Comparison of ENCODE assay signal across 24 cellular contexts in genomic region chr3:37542286-37542685, GRCh38.
"Had no signal": no experiment of that assay in that cellular context is flagged by ENCODE, and none has a peak within 500 bp of the region (broad histone marks: within the 10 kb centered on the region; RNA-seq: fewer than 3 reads in every experiment).

No MANE protein-coding gene starts in this region.

- H3K4me3 ChIP-seq: SJSA1, SK-N-MC had no signal

- H3K27ac ChIP-seq: HL-60, SJSA1, SK-N-MC had no signal

- FAIRE-seq: HTR-8/SVneo, RCC 7860 had no signal

- H3K9me3 ChIP-seq: SJSA1 had no signal

- H3K27me3 ChIP-seq: SJSA1 had no signal

- H3K4me1 ChIP-seq: SJSA1 had no signal

- H3K36me3 ChIP-seq: SJSA1 had no signal

- DNase-seq: KBM-7, MV-4-11, NCI-H1048, NCI-H1105, NCI-H1417, NCI-H1436 treated with DMSO at 0.1 percent for 48 hours, NCI-H1694, NCI-H187 treated with DMSO at 0.1 percent for 48 hours, NCI-H2081, NCI-H2107, NCI-H2227 treated with DMSO at 0.1 percent for 48 hours, NCI-H446, NCI-H510A, NCI-H524 treated with DMSO at 0.1 percent for 48 hours, NCI-H69, NCI-H774, Right ventricle myocardium superior, RPMI8226, SIG-M5 had no signal
